ENCODE assay signal across 14 cellular contexts in the genomic region with DNA sequence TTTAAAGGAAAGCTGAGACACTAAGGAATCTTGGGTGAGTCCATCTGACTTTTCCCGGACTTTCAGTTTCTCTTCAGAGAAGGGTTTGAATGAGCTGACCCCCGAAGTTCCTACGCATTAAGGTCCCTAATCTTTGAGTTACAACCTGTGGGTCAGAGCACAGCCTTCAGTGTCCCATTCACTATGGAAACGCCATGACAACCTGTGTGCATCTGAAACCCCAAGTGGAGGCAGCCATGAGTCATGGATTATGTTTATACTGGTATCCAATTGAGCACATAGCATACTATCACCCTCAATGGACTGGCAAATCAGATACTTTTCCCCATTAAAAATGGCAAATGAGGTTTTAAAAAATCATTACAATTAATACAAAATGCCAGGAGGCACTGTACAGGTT. TPM values are rescaled to one million over a fixed set of nuclear protein-coding genes. Genes with fewer than 3 reads are reported as not detected.
DNase-seq lines count a peak whose midpoint lies in the region; ATAC-seq and TF ChIP-seq lines count a peak whose summit lies in the region.
"Had no signal": no experiment of that assay in that cellular context is flagged by ENCODE, and none has a peak within 500 bp of the region (broad histone marks: within the 10 kb centered on the region; RNA-seq: fewer than 3 reads in every experiment).

No MANE protein-coding gene starts in this region.

- no peak overlapping the region for H3K27ac Mint-ChIP-seq in activated CD4-positive, alpha-beta T cell treated with anti-CD3 and anti-CD28 coated beads for 36 hours
- no peak overlapping the region for H3K27ac Mint-ChIP-seq in activated CD4-positive, alpha-beta T cell treated with anti-CD3 and anti-CD28 coated beads, Interleukin-2, amount 10 ng/mL, durations not matched to agents 24 days and 14 days
- H3K27ac Mint-ChIP-seq in glutamatergic neuron (ENCODE audit: unreplicated experiment) = no peak overlapping the region
- H3K27ac Mint-ChIP-seq: B cell; dendritic cell treated with granulocyte-macrophage colony-stimulating factor and Interleukin-4, amounts not matched to agents 40 ng/mL and 50 ng/mL, for 4 days had no signal

- CTCF ChIA-PET in activated CD4-positive, alpha-beta T cell treated with anti-CD3 and anti-CD28 coated beads for 36 hours (lab: Charles Lee) = interaction anchor here (0.5 to 7.8 kb wide), 3 partner anchors 10 to 293 kb away, joined by 3 to 101 read pairs (median 3); a partner anchor contains a TSS

- no peak overlapping the region for H3K4me3 Mint-ChIP-seq in activated CD4-positive, alpha-beta T cell treated with anti-CD3 and anti-CD28 coated beads for 36 hours
- H3K4me3 Mint-ChIP-seq in activated CD4-positive, alpha-beta T cell treated with anti-CD3 and anti-CD28 coated beads, Interleukin-2, amount 10 ng/mL, durations not matched to agents 24 days and 14 days = no peak overlapping the region
- no peak overlapping the region for H3K4me3 Mint-ChIP-seq in glutamatergic neuron (ENCODE audit: unreplicated experiment)
- H3K4me3 Mint-ChIP-seq: B cell; dendritic cell treated with granulocyte-macrophage colony-stimulating factor and Interleukin-4, amounts not matched to agents 40 ng/mL and 50 ng/mL, for 4 days had no signal

- TF ChIP-seq CTCF in astrocyte of the spinal cord (IDR thresholded peaks at IDR 0.05; ENCODE audit: low read depth, low read length) (no peak), glutamatergic neuron (IDR thresholded peaks at IDR 0.05; ENCODE audit: partially characterized antibody, unreplicated experiment) (no peak)

- peaks cover 5% of the 10 kb centered on the region for H3K4me1 Mint-ChIP-seq in activated CD4-positive, alpha-beta T cell treated with anti-CD3 and anti-CD28 coated beads for 36 hours
- H3K4me1 Mint-ChIP-seq in activated CD4-positive, alpha-beta T cell treated with anti-CD3 and anti-CD28 coated beads, Interleukin-2, amount 10 ng/mL, durations not matched to agents 24 days and 14 days = peaks cover 4% of the 10 kb centered on the region
- peaks cover 7% of the 10 kb centered on the region for H3K4me1 Mint-ChIP-seq in glutamatergic neuron (ENCODE audit: low read depth, unreplicated experiment)
- H3K4me1 Mint-ChIP-seq: B cell had no signal

- in situ Hi-C loops in astrocyte of the spinal cord (cut with HindIII; ENCODE audit: low sequenced_read_pairs) = no loop called here

- POLR2A ChIA-PET in activated CD4-positive, alpha-beta T cell treated with anti-CD3 and anti-CD28 coated beads for 36 hours (lab: Charles Lee) = no interaction called here

- no peaks in the 10 kb centered on the region for H3K27me3 Mint-ChIP-seq in activated CD4-positive, alpha-beta T cell treated with anti-CD3 and anti-CD28 coated beads for 36 hours
- H3K27me3 Mint-ChIP-seq in activated CD4-positive, alpha-beta T cell treated with anti-CD3 and anti-CD28 coated beads, Interleukin-2, amount 10 ng/mL, durations not matched to agents 24 days and 14 days = peaks cover 24% of the 10 kb centered on the region
- H3K27me3 Mint-ChIP-seq in glutamatergic neuron (ENCODE audit: unreplicated experiment) = peaks cover 5% of the 10 kb centered on the region
- H3K27me3 Mint-ChIP-seq: dendritic cell treated with granulocyte-macrophage colony-stimulating factor and Interleukin-4, amounts not matched to agents 40 ng/mL and 50 ng/mL, for 4 days had no signal

- H3K36me3 Mint-ChIP-seq in activated CD4-positive, alpha-beta T cell treated with anti-CD3 and anti-CD28 coated beads for 36 hours (ENCODE audit: low read depth) = no peaks in the 10 kb centered on the region
- H3K36me3 Mint-ChIP-seq in activated CD4-positive, alpha-beta T cell treated with anti-CD3 and anti-CD28 coated beads, Interleukin-2, amount 10 ng/mL, durations not matched to agents 24 days and 14 days (ENCODE audit: low read depth) = no peaks in the 10 kb centered on the region
- no peaks in the 10 kb centered on the region for H3K36me3 Mint-ChIP-seq in glutamatergic neuron (ENCODE audit: unreplicated experiment)

- peak; percentile 51 for DNase-seq in activated CD4-positive, alpha-beta T cell treated with anti-CD3 and anti-CD28 coated beads for 36 hours
- DNase-seq in activated CD4-positive, alpha-beta T cell treated with anti-CD3 and anti-CD28 coated beads, Interleukin-2, amount 10 ng/mL, durations not matched to agents 24 days and 14 days = no peak
- DNase-seq in HT-29 (ENCODE audit: low spot score) (peak; percentile 26), astrocyte of the spinal cord (ENCODE audit: low read depth, low spot score) (peak; percentile 66), myocyte (ENCODE audit: low read depth) (peak; percentile 51), NCI-H69 (lab: John Stamatoyannopoulos, UW) (no peak), glutamatergic neuron (no peak)
- no peak for DNase-seq in activated CD8-positive, alpha-beta memory T cell treated with anti-CD3 and anti-CD28 coated beads, Interleukin-2, amount 50 U/mL, for 4 hours
- DNase-seq: hippocampal formation, mucosa of descending colon, T1000 had no signal

- H3K4me3 ChIP-seq in astrocyte of the spinal cord (ENCODE audit: low read depth, low read length) = no peak overlapping the region
- H3K4me3 ChIP-seq: mucosa of descending colon had no signal

- intact Hi-C loops in activated CD4-positive, alpha-beta T cell treated with anti-CD3 and anti-CD28 coated beads for 36 hours (cut with DNase I, micrococcal nuclease) = loop anchor here in 1 of 2 experiments (10.0 kb wide), 1 partner anchor 505 kb away; no protein-coding TSS in a partner anchor
- intact Hi-C loops in activated CD4-positive, alpha-beta T cell treated with anti-CD3 and anti-CD28 coated beads, Interleukin-2, amount 10 ng/mL, durations not matched to agents 24 days and 14 days (cut with micrococcal nuclease) = no loop called here

- no peaks in the 10 kb centered on the region for H3K9me3 Mint-ChIP-seq in activated CD4-positive, alpha-beta T cell treated with anti-CD3 and anti-CD28 coated beads for 36 hours (ENCODE audit: low read depth)
- no peaks in the 10 kb centered on the region for H3K9me3 Mint-ChIP-seq in activated CD4-positive, alpha-beta T cell treated with anti-CD3 and anti-CD28 coated beads, Interleukin-2, amount 10 ng/mL, durations not matched to agents 24 days and 14 days
- H3K9me3 Mint-ChIP-seq in glutamatergic neuron (ENCODE audit: unreplicated experiment) = no peaks in the 10 kb centered on the region
- H3K9me3 Mint-ChIP-seq: dendritic cell treated with granulocyte-macrophage colony-stimulating factor and Interleukin-4, amounts not matched to agents 40 ng/mL and 50 ng/mL, for 4 days had no signal

- peak; percentile 76 for ATAC-seq in activated CD4-positive, alpha-beta T cell treated with anti-CD3 and anti-CD28 coated beads for 36 hours
- ATAC-seq: mucosa of descending colon, sciatic nerve had no signal

RNA-seq across cellular contexts. Expression of a gene that starts 11.4 kb away (rescaled TPM):
- total RNA-seq in activated CD4-positive, alpha-beta T cell treated with anti-CD3 and anti-CD28 coated beads for 36 hours = under 1 TPM; 0.12 to 0.16 TPM
- total RNA-seq in activated CD4-positive, alpha-beta T cell treated with anti-CD3 and anti-CD28 coated beads, Interleukin-2, amount 10 ng/mL, durations not matched to agents 24 days and 14 days = 0.07 and 0.14 TPM in 2 replicates
- 0.03 and 0.08 TPM in 2 replicates for total RNA-seq in HT-29 (2014; rRNA removed; shearing (Covaris generic))
- total RNA-seq in myocyte (5.6 and 9.4 TPM in 2 replicates), glutamatergic neuron (ENCODE audit: unreplicated experiment) (0.49 TPM)
- 1.1 TPM for polyA plus RNA-seq in myocyte (2012)

RNA-seq across cellular contexts. Expression of a gene that starts 25.9 kb away (rescaled TPM):
- 10 to 100 TPM; 41.6 to 42.3 TPM for total RNA-seq in activated CD4-positive, alpha-beta T cell treated with anti-CD3 and anti-CD28 coated beads for 36 hours
- 49.3 and 50.5 TPM in 2 replicates for total RNA-seq in activated CD4-positive, alpha-beta T cell treated with anti-CD3 and anti-CD28 coated beads, Interleukin-2, amount 10 ng/mL, durations not matched to agents 24 days and 14 days
- 92.6 and 103 TPM in 2 replicates for total RNA-seq in HT-29 (2014; rRNA removed; shearing (Covaris generic))
- 105 and 133 TPM in 2 replicates for total RNA-seq in myocyte
- polyA plus RNA-seq in myocyte (2012) = 51.2 TPM
- 46.5 TPM for total RNA-seq in glutamatergic neuron (ENCODE audit: unreplicated experiment)

Comparison
In these comparisons a context has a peak if more than half of its experiments do, and no peak if none do; other contexts are left out.
1. DNase-seq: peak in activated CD4-positive, alpha-beta T cell treated with anti-CD3 and anti-CD28 coated beads for 36 hours (single experiment), HT-29 (single experiment), astrocyte of the spinal cord (single experiment) and myocyte (single experiment); none in activated CD4-positive, alpha-beta T cell treated with anti-CD3 and anti-CD28 coated beads, Interleukin-2, amount 10 ng/mL, durations not matched to agents 24 days and 14 days (single experiment), NCI-H69 (single experiment), glutamatergic neuron (single experiment) and activated CD8-positive, alpha-beta memory T cell treated with anti-CD3 and anti-CD28 coated beads, Interleukin-2, amount 50 U/mL, for 4 hours (single experiment).